ENCODE assay signal across 8 cellular contexts in the genomic region with DNA sequence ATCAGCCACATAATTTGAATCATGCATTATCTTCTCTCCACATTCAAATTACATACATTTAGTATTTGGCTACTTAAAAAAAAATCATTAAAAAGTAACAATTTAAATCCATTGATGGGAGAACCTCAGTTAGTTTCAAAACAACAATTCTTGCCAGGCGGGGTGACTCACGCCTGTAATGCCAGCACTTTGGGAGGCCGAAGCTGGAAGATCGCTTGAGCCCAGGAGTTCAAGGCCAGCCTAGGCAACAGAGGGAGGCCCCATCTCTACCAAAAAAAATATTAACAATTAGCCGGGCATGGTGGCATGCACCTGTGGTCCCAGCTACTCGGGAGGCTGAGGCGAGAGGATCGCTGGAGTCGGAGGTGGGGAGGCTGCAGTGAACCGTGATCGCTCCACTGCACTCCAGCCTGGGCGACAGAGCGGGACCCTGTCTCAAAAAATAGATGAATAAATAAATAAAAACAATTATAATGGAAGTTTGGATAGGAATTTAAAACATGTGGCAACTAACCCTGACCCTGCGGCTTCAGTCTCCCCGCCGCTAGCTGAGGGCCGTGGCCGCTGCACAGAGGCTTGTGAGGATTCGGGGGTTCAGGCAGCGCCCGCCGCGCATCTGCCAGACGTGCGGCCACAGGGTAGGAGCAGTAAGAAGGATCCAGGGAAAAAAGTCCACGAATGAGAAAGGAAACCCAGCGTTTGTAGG. TPM values are rescaled to one million over a fixed set of nuclear protein-coding genes. Genes with fewer than 3 reads are reported as not detected.
A peak's percentile ranks its signal among the peaks of the same experiment; 100 is the strongest.
DNase-seq lines count a peak whose midpoint lies in the region; ATAC-seq, FAIRE-seq and TF ChIP-seq lines count a peak whose summit lies in the region.

No MANE protein-coding gene starts in this region.

- no peak for FAIRE-seq in kidney (lab: Jason Lieb, UNC)

- H3K27me3 Mint-ChIP-seq in T-helper 2 cell treated with Interferon-gamma antibody and Interleukin-4, amounts not matched to agents 5 μg/mL and 100 μg/mL, for 36 hours (ENCODE audit: low read depth), result no peaks in the 10 kb centered on the region
- no peaks in the 10 kb centered on the region for H3K27me3 Mint-ChIP-seq in activated naive CD8-positive, alpha-beta T cell treated with anti-CD3 and anti-CD28 coated beads, Interleukin-2, amount 10 ng/mL, durations not matched to agents 7 days and 5 days

- no peak for TF ChIP-seq CTCF in kidney (IDR thresholded peaks at IDR 0.05; ENCODE audit: borderline replicate concordance, extremely low read depth, insufficient read depth)
- TF ChIP-seq CTCF in GM20000 (IDR thresholded peaks at IDR 0.05; ENCODE audit: extremely low read depth, missing control alignments), result no peak

- peak overlapping the region; percentile 96 for H3K27ac Mint-ChIP-seq in T-helper 2 cell treated with Interferon-gamma antibody and Interleukin-4, amounts not matched to agents 5 μg/mL and 100 μg/mL, for 36 hours
- H3K27ac Mint-ChIP-seq in activated naive CD8-positive, alpha-beta T cell treated with anti-CD3 and anti-CD28 coated beads, Interleukin-2, amount 10 ng/mL, durations not matched to agents 7 days and 5 days, result peak overlapping the region; percentile 96

- no peaks in the 10 kb centered on the region for H3K27me3 ChIP-seq in thymus (ENCODE audit: control insufficient read depth, insufficient read depth)

- H3K36me3 ChIP-seq in kidney (ENCODE audit: control insufficient read depth in 1 of 2, insufficient read depth in 2 of 2, low read length in 2 of 2) (no peaks in the 10 kb centered on the region), thymus (ENCODE audit: control insufficient read depth, insufficient read depth) (no peaks in the 10 kb centered on the region)

- peak overlapping the region; percentile 95 for H3K4me3 Mint-ChIP-seq in T-helper 2 cell treated with Interferon-gamma antibody and Interleukin-4, amounts not matched to agents 5 μg/mL and 100 μg/mL, for 36 hours
- peak overlapping the region; percentile 96 for H3K4me3 Mint-ChIP-seq in activated naive CD8-positive, alpha-beta T cell treated with anti-CD3 and anti-CD28 coated beads, Interleukin-2, amount 10 ng/mL, durations not matched to agents 7 days and 5 days

- H3K27ac ChIP-seq in kidney (ENCODE audit: low read depth in 2 of 2, low read length in 2 of 2), result peak overlapping the region in 1 of 2 donors; percentile 92
- H3K27ac ChIP-seq in thymus (ENCODE audit: low read depth), result peak overlapping the region; percentile 92

- intact Hi-C loops in kidney (cut with DNase I), result no loop called here

- WGBS in thymus, result 52% methylated on average over 27 of the region's 27 CpGs

- H3K9me3 Mint-ChIP-seq in T-helper 2 cell treated with Interferon-gamma antibody and Interleukin-4, amounts not matched to agents 5 μg/mL and 100 μg/mL, for 36 hours, result no peaks in the 10 kb centered on the region
- no peaks in the 10 kb centered on the region for H3K9me3 Mint-ChIP-seq in activated naive CD8-positive, alpha-beta T cell treated with anti-CD3 and anti-CD28 coated beads, Interleukin-2, amount 10 ng/mL, durations not matched to agents 7 days and 5 days

- no peak for ATAC-seq in activated naive CD8-positive, alpha-beta T cell treated with anti-CD3 and anti-CD28 coated beads, Interleukin-2, amount 10 ng/mL, durations not matched to agents 7 days and 5 days (ENCODE audit: low read depth)

- peaks cover 0 to 8% of the 10 kb centered on the region in 2 donors for H3K4me1 ChIP-seq in kidney (ENCODE audit: control insufficient read depth in 1 of 2, insufficient read depth in 1 of 2, low read depth in 1 of 2, low read length in 2 of 2)
- H3K4me1 ChIP-seq in thymus (ENCODE audit: control insufficient read depth, insufficient read depth, low read length), result peaks cover 20% of the 10 kb centered on the region

- no peaks in the 10 kb centered on the region for H3K9me3 ChIP-seq in kidney (ENCODE audit: control insufficient read depth in 1 of 2, low read length in 2 of 2)
- no peaks in the 10 kb centered on the region for H3K9me3 ChIP-seq in thymus (ENCODE audit: control insufficient read depth)

- TF ChIP-seq POLR2A in erythroblast (IDR thresholded peaks at IDR 0.05; ENCODE audit: low read length), result no peak

- peak overlapping the region; percentile 18 to 88 for H3K9ac ChIP-seq in kidney (ENCODE audit: low read length in 2 of 2)

- DNase-seq in T-helper 2 cell treated with Interferon-gamma antibody and Interleukin-4, amounts not matched to agents 5 μg/mL and 100 μg/mL, for 36 hours (ENCODE audit: low spot score), result peak; percentile 3
- no peak for DNase-seq in T-helper 2 cell
- DNase-seq in activated naive CD8-positive, alpha-beta T cell treated with anti-CD3 and anti-CD28 coated beads, Interleukin-2, amount 10 ng/mL, durations not matched to agents 7 days and 5 days, result no peak
- no peak for DNase-seq in kidney
- no peak for DNase-seq in GM20000 (ENCODE audit: low spot score)
- DNase-seq in erythroblast (lab: John Stamatoyannopoulos, UW), result no peak
- DNase-seq in GDM1 (lab: John Stamatoyannopoulos, UW), result no peak

- H3K4me3 ChIP-seq in kidney (ENCODE audit: low read length in 2 of 2) (peak overlapping the region; percentile 88 to 91), thymus (ENCODE audit: low read length) (peak overlapping the region; percentile 76)

- H3K36me3 Mint-ChIP-seq in T-helper 2 cell treated with Interferon-gamma antibody and Interleukin-4, amounts not matched to agents 5 μg/mL and 100 μg/mL, for 36 hours (ENCODE audit: low read depth), result peaks cover 27% of the 10 kb centered on the region
- peaks cover 13% of the 10 kb centered on the region for H3K36me3 Mint-ChIP-seq in activated naive CD8-positive, alpha-beta T cell treated with anti-CD3 and anti-CD28 coated beads, Interleukin-2, amount 10 ng/mL, durations not matched to agents 7 days and 5 days

- POLR2A ChIA-PET in activated naive CD8-positive, alpha-beta T cell treated with anti-CD3 and anti-CD28 coated beads, Interleukin-2, amount 10 ng/mL, durations not matched to agents 7 days and 5 days (lab: Charles Lee), result interaction anchor here (1.0 to 5.7 kb wide), 10 partner anchors 7 to 355 kb away, joined by 3 to 175 read pairs (median 6); a partner anchor contains a TSS

- peaks cover 46% of the 10 kb centered on the region for H3K4me1 Mint-ChIP-seq in T-helper 2 cell treated with Interferon-gamma antibody and Interleukin-4, amounts not matched to agents 5 μg/mL and 100 μg/mL, for 36 hours (ENCODE audit: low read depth)
- H3K4me1 Mint-ChIP-seq in activated naive CD8-positive, alpha-beta T cell treated with anti-CD3 and anti-CD28 coated beads, Interleukin-2, amount 10 ng/mL, durations not matched to agents 7 days and 5 days, result peaks cover 42% of the 10 kb centered on the region

RNA-seq across cellular contexts. Expression of a gene that starts 1.1 kb away (rescaled TPM):
- 10 to 100 TPM; 37.2 to 39.5 TPM for total RNA-seq in activated naive CD8-positive, alpha-beta T cell treated with anti-CD3 and anti-CD28 coated beads, Interleukin-2, amount 10 ng/mL, durations not matched to agents 7 days and 5 days
- 20.0 TPM for total RNA-seq in kidney
- polyA plus RNA-seq in kidney (ENCODE audit: insufficient read depth, low read depth, low replicate concordance), result 4.8 TPM
- polyA plus RNA-seq in thymus, result 21.2 TPM
